ENCODE assay signal across 8 cellular contexts in the genomic region with DNA sequence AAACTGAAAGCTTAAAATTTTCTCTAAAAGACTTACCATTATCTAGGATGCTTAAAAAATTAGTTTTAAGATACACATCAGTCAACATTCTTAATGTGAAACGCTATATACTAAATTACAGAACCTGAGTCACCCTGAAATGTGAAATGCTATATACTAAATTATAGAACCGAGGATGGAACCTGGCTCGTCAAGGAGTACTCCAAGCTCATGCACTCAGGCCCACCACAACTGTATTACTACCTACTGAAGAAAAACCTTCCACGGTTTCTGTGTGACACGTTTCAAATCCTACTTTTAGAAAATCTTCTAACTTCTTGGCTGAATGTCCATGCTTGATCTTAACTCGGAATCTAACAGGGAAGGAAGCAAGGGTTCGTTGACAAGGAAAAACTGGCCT. TPM values are rescaled to one million over a fixed set of nuclear protein-coding genes. Genes with fewer than 3 reads are reported as not detected.
DNase-seq lines count a peak whose midpoint lies in the region; ATAC-seq and TF ChIP-seq lines count a peak whose summit lies in the region.

No MANE protein-coding gene starts in this region.

- H3K27ac Mint-ChIP-seq in CD14-positive monocyte (peak overlapping the region; percentile 2 to 95 (median 90)), neural crest cell (ENCODE audit: unreplicated experiment) (peak overlapping the region; percentile 63)
- peak overlapping the region; percentile 78 for H3K27ac Mint-ChIP-seq in dendritic cell treated with granulocyte-macrophage colony-stimulating factor and Interleukin-4, amounts not matched to agents 40 ng/mL and 50 ng/mL, for 4 days

- H3K4me3 ChIP-seq in NB4 (ENCODE audit: low read depth, low read length): peak overlapping the region; percentile 85

- peaks cover 61% of the 10 kb centered on the region for H3K4me1 Mint-ChIP-seq in CD14-positive monocyte
- H3K4me1 Mint-ChIP-seq in dendritic cell treated with granulocyte-macrophage colony-stimulating factor and Interleukin-4, amounts not matched to agents 40 ng/mL and 50 ng/mL, for 4 days (ENCODE audit: low read depth): peaks cover 45% of the 10 kb centered on the region
- H3K4me1 Mint-ChIP-seq in neural crest cell: peaks cover 38% of the 10 kb centered on the region

- no peak for DNase-seq in CD14-positive monocyte (ENCODE audit: low spot score)
- DNase-seq in NB4 (ENCODE audit: low read depth): peak; percentile 17
- DNase-seq in neural crest cell (ENCODE audit: low read depth, low spot score): no peak
- no peak for DNase-seq in DMS153 treated with DMSO at 0.1 percent for 48 hours (lab: John Stamatoyannopoulos, UW; ENCODE audit: unreplicated experiment)
- no peak for DNase-seq in T1000 (lab: John Stamatoyannopoulos, UW)

- peaks cover 0 to 2% (median 0%) of the 10 kb centered on the region in 3 donors for H3K27me3 Mint-ChIP-seq in CD14-positive monocyte (ENCODE audit: low read depth in 3 of 3)
- H3K27me3 Mint-ChIP-seq in dendritic cell treated with granulocyte-macrophage colony-stimulating factor and Interleukin-4, amounts not matched to agents 40 ng/mL and 50 ng/mL, for 4 days: no peaks in the 10 kb centered on the region
- peaks cover 35% of the 10 kb centered on the region for H3K27me3 Mint-ChIP-seq in neural crest cell (ENCODE audit: low read depth)

- TF ChIP-seq CTCF in CD14-positive monocyte (IDR thresholded peaks at IDR 0.05) (no peak), NB4 (IDR thresholded peaks at IDR 0.05; ENCODE audit: low read depth, low read length) (no peak), neural crest cell (conservative IDR thresholded peaks at IDR 0.05) (no peak)

- TF ChIP-seq POLR2A in NB4 (IDR thresholded peaks at IDR 0.05; ENCODE audit: extremely low read depth, insufficient read length): no peak

- ATAC-seq in GM18907 (IDR thresholded peaks at IDR 0.05; ENCODE audit: unreplicated experiment) (no peak), HG02970 (IDR thresholded peaks at IDR 0.05; ENCODE audit: low FRiP score, unreplicated experiment) (no peak)

- H3K36me3 Mint-ChIP-seq in CD14-positive monocyte: no peaks in the 10 kb centered on the region
- H3K36me3 Mint-ChIP-seq in dendritic cell treated with granulocyte-macrophage colony-stimulating factor and Interleukin-4, amounts not matched to agents 40 ng/mL and 50 ng/mL, for 4 days (ENCODE audit: low read depth): peaks cover 11% of the 10 kb centered on the region
- H3K36me3 Mint-ChIP-seq in neural crest cell (ENCODE audit: low read depth): no peaks in the 10 kb centered on the region

- intact Hi-C loops in CD14-positive monocyte (cut with micrococcal nuclease): no loop called here
- intact Hi-C loops in dendritic cell treated with granulocyte-macrophage colony-stimulating factor and Interleukin-4, amounts not matched to agents 40 ng/mL and 50 ng/mL, for 4 days (cut with micrococcal nuclease): loop anchor here (5.0 kb wide), 1 partner anchor 69 kb away; no protein-coding TSS in a partner anchor

- H3K4me3 Mint-ChIP-seq in CD14-positive monocyte (peak overlapping the region; percentile 91 to 98), neural crest cell (peak overlapping the region; percentile 97)
- H3K4me3 Mint-ChIP-seq in dendritic cell treated with granulocyte-macrophage colony-stimulating factor and Interleukin-4, amounts not matched to agents 40 ng/mL and 50 ng/mL, for 4 days: peak overlapping the region; percentile 91

- H3K9me3 Mint-ChIP-seq in CD14-positive monocyte (peaks cover 0 to 1% (median 0%) of the 10 kb centered on the region in 7 donors), neural crest cell (no peaks in the 10 kb centered on the region)
- no peaks in the 10 kb centered on the region for H3K9me3 Mint-ChIP-seq in dendritic cell treated with granulocyte-macrophage colony-stimulating factor and Interleukin-4, amounts not matched to agents 40 ng/mL and 50 ng/mL, for 4 days

RNA-seq across cellular contexts. Expression of gene PRKD3, which starts 1.5 kb away (rescaled TPM):
- 10 to 100 TPM; 14.2 to 16.9 TPM for polyA plus RNA-seq in CD14-positive monocyte
- total RNA-seq in neural crest cell: 62.6 and 68.3 TPM in 2 replicates

RNA-seq across cellular contexts. Expression of gene QPCT, which starts 21.3 kb away (rescaled TPM):
- 100 to 1,000 TPM; 272 to 302 TPM for polyA plus RNA-seq in CD14-positive monocyte
- not detected in 2 replicates for total RNA-seq in neural crest cell
